1 cellular context compared by ENCODE assay signal in the genomic region with DNA sequence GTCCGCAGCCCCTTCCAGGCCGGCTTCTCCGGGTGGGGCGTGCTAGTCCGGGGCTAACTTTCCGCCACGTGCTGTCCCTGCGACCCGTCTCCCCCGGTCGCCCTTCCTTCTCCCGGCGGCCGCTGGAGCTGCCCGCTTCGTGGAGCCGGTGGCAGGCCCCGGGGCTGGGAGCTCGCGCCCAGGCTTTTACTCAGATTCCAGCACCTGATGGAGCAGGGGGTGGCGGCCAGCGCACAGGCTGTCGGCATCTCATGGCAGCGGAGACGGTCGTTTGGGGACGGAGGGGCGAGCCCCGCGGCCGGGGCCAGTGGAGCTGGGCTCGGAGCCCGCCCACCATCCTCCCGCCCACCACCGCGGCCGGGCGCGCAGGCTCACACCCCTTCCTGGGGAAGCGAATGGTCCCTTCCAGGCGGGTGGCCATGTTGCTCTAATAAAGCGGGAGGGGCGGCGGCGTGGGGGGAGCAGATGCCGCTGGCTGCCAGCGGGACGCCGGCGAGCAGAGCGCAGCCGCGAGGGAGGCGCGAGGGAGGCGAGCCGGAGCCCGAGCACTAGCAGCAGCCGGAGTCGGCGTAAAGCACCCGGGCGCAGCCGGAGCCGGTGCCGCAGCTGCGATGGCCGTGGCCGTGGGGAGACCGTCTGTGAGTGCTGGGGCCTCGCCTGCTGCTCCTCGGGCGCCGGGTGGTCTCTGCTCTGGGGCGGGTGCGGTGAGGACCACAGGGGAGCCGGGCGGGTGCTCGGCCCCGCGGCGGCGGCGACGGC.
TF ChIP-seq lines count a peak whose summit lies in the region.

A gene (plus strand): TSS at position 460 of the 759 bp plus-strand sequence. CDS start 152 bp downstream, at position 612.

TF ChIP-seq in HepG2, 621 proteins besides CTCF, POLR2A, EP300 and RAD21 (continued from another document and continues in another):
- TF ChIP-seq, protein P1, sequence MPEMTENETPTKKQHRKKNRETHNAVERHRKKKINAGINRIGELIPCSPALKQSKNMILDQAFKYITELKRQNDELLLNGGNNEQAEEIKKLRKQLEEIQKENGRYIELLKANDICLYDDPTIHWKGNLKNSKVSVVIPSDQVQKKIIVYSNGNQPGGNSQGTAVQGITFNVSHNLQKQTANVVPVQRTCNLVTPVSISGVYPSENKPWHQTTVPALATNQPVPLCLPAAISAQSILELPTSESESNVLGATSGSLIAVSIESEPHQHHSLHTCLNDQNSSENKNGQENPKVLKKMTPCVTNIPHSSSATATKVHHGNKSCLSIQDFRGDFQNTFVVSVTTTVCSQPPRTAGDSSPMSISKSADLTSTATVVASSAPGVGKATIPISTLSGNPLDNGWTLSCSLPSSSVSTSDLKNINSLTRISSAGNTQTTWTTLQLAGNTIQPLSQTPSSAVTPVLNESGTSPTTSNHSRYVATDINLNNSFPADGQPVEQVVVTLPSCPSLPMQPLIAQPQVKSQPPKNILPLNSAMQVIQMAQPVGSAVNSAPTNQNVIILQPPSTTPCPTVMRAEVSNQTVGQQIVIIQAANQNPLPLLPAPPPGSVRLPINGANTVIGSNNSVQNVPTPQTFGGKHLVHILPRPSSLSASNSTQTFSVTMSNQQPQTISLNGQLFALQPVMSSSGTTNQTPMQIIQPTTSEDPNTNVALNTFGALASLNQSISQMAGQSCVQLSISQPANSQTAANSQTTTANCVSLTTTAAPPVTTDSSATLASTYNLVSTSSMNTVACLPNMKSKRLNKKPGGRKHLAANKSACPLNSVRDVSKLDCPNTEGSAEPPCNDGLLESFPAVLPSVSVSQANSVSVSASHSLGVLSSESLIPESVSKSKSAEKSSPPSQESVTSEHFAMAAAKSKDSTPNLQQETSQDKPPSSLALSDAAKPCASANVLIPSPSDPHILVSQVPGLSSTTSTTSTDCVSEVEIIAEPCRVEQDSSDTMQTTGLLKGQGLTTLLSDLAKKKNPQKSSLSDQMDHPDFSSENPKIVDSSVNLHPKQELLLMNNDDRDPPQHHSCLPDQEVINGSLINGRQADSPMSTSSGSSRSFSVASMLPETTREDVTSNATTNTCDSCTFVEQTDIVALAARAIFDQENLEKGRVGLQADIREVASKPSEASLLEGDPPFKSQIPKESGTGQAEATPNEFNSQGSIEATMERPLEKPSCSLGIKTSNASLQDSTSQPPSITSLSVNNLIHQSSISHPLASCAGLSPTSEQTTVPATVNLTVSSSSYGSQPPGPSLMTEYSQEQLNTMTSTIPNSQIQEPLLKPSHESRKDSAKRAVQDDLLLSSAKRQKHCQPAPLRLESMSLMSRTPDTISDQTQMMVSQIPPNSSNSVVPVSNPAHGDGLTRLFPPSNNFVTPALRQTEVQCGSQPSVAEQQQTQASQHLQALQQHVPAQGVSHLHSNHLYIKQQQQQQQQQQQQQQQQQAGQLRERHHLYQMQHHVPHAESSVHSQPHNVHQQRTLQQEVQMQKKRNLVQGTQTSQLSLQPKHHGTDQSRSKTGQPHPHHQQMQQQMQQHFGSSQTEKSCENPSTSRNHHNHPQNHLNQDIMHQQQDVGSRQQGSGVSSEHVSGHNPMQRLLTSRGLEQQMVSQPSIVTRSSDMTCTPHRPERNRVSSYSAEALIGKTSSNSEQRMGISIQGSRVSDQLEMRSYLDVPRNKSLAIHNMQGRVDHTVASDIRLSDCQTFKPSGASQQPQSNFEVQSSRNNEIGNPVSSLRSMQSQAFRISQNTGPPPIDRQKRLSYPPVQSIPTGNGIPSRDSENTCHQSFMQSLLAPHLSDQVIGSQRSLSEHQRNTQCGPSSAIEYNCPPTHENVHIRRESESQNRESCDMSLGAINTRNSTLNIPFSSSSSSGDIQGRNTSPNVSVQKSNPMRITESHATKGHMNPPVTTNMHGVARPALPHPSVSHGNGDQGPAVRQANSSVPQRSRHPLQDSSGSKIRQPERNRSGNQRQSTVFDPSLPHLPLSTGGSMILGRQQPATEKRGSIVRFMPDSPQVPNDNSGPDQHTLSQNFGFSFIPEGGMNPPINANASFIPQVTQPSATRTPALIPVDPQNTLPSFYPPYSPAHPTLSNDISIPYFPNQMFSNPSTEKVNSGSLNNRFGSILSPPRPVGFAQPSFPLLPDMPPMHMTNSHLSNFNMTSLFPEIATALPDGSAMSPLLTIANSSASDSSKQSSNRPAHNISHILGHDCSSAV (CRISPR knock-in tag; IDR thresholded peaks at IDR 0.05; ENCODE audit: borderline replicate concordance), result 0 out of 2 replicates have a peak, but pooled peaks have one; percentile 12
- TF ChIP-seq ZFYVE20 (CRISPR knock-in tag; IDR thresholded peaks at IDR 0.05; ENCODE audit: borderline replicate concordance, low read depth) (no peak), MIXL1 (CRISPR knock-in tag; IDR thresholded peaks at IDR 0.05) (peak; percentile 46; the same call in 1 of the 2 replicates), ZNF652 (CRISPR knock-in tag; IDR thresholded peaks at IDR 0.05; ENCODE audit: borderline replicate concordance, low read depth) (no peak), PAX8 (CRISPR knock-in tag; IDR thresholded peaks at IDR 0.05; ENCODE audit: borderline replicate concordance) (no peak), YEATS4 (CRISPR knock-in tag; IDR thresholded peaks at IDR 0.05; ENCODE audit: borderline replicate concordance) (peak; percentile 82; the same call in 1 of the 2 replicates), ZNF570 (CRISPR knock-in tag; IDR thresholded peaks at IDR 0.05; ENCODE audit: borderline replicate concordance) (no peak), CREM (IDR thresholded peaks at IDR 0.05) (no peak), CREM (CRISPR knock-in tag; IDR thresholded peaks at IDR 0.05) (no peak), RFX5 (IDR thresholded peaks at IDR 0.05; ENCODE audit: low read depth, low read length) (no peak), CENPX (CRISPR knock-in tag; IDR thresholded peaks at IDR 0.05) (no peak), ZNF260 (CRISPR knock-in tag; IDR thresholded peaks at IDR 0.05; ENCODE audit: borderline replicate concordance, low read depth) (no peak), NFE2 (CRISPR knock-in tag; IDR thresholded peaks at IDR 0.05) (no peak), ZNF253 (CRISPR knock-in tag; IDR thresholded peaks at IDR 0.05; ENCODE audit: borderline replicate concordance) (no peak), ZNF547 (CRISPR knock-in tag; IDR thresholded peaks at IDR 0.05) (peak; percentile 89), NFATC3 (CRISPR knock-in tag; IDR thresholded peaks at IDR 0.05) (no peak), GPN1 (CRISPR knock-in tag; IDR thresholded peaks at IDR 0.05; ENCODE audit: borderline replicate concordance) (no peak), ZNF251 (CRISPR knock-in tag; IDR thresholded peaks at IDR 0.05) (no peak), ZNF256 (CRISPR knock-in tag; conservative IDR thresholded peaks at IDR 0.05) (no peak), GATAD1 (CRISPR knock-in tag; IDR thresholded peaks at IDR 0.05) (peak; percentile 56)
- TF ChIP-seq, protein P2, sequence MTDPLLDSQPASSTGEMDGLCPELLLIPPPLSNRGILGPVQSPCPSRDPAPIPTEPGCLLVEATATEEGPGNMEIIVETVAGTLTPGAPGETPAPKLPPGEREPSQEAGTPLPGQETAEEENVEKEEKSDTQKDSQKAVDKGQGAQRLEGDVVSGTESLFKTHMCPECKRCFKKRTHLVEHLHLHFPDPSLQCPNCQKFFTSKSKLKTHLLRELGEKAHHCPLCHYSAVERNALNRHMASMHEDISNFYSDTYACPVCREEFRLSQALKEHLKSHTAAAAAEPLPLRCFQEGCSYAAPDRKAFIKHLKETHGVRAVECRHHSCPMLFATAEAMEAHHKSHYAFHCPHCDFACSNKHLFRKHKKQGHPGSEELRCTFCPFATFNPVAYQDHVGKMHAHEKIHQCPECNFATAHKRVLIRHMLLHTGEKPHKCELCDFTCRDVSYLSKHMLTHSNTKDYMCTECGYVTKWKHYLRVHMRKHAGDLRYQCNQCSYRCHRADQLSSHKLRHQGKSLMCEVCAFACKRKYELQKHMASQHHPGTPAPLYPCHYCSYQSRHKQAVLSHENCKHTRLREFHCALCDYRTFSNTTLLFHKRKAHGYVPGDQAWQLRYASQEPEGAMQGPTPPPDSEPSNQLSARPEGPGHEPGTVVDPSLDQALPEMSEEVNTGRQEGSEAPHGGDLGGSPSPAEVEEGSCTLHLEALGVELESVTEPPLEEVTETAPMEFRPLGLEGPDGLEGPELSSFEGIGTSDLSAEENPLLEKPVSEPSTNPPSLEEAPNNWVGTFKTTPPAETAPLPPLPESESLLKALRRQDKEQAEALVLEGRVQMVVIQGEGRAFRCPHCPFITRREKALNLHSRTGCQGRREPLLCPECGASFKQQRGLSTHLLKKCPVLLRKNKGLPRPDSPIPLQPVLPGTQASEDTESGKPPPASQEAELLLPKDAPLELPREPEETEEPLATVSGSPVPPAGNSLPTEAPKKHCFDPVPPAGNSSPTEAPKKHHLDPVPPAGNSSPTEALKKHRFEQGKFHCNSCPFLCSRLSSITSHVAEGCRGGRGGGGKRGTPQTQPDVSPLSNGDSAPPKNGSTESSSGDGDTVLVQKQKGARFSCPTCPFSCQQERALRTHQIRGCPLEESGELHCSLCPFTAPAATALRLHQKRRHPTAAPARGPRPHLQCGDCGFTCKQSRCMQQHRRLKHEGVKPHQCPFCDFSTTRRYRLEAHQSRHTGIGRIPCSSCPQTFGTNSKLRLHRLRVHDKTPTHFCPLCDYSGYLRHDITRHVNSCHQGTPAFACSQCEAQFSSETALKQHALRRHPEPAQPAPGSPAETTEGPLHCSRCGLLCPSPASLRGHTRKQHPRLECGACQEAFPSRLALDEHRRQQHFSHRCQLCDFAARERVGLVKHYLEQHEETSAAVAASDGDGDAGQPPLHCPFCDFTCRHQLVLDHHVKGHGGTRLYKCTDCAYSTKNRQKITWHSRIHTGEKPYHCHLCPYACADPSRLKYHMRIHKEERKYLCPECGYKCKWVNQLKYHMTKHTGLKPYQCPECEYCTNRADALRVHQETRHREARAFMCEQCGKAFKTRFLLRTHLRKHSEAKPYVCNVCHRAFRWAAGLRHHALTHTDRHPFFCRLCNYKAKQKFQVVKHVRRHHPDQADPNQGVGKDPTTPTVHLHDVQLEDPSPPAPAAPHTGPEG (CRISPR knock-in tag; IDR thresholded peaks at IDR 0.05), result no peak; the same call in none of the 2 replicates
- TF ChIP-seq, protein P3, sequence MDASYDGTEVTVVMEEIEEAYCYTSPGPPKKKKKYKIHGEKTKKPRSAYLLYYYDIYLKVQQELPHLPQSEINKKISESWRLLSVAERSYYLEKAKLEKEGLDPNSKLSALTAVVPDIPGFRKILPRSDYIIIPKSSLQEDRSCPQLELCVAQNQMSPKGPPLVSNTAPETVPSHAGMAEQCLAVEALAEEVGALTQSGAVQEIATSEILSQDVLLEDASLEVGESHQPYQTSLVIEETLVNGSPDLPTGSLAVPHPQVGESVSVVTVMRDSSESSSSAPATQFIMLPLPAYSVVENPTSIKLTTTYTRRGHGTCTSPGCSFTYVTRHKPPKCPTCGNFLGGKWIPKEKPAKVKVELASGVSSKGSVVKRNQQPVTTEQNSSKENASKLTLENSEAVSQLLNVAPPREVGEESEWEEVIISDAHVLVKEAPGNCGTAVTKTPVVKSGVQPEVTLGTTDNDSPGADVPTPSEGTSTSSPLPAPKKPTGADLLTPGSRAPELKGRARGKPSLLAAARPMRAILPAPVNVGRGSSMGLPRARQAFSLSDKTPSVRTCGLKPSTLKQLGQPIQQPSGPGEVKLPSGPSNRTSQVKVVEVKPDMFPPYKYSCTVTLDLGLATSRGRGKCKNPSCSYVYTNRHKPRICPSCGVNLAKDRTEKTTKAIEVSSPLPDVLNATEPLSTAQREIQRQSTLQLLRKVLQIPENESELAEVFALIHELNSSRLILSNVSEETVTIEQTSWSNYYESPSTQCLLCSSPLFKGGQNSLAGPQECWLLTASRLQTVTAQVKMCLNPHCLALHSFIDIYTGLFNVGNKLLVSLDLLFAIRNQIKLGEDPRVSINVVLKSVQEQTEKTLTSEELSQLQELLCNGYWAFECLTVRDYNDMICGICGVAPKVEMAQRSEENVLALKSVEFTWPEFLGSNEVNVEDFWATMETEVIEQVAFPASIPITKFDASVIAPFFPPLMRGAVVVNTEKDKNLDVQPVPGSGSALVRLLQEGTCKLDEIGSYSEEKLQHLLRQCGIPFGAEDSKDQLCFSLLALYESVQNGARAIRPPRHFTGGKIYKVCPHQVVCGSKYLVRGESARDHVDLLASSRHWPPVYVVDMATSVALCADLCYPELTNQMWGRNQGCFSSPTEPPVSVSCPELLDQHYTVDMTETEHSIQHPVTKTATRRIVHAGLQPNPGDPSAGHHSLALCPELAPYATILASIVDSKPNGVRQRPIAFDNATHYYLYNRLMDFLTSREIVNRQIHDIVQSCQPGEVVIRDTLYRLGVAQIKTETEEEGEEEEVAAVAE (CRISPR knock-in tag; IDR thresholded peaks at IDR 0.05; ENCODE audit: borderline replicate concordance), result no peak
- TF ChIP-seq, protein P4, sequence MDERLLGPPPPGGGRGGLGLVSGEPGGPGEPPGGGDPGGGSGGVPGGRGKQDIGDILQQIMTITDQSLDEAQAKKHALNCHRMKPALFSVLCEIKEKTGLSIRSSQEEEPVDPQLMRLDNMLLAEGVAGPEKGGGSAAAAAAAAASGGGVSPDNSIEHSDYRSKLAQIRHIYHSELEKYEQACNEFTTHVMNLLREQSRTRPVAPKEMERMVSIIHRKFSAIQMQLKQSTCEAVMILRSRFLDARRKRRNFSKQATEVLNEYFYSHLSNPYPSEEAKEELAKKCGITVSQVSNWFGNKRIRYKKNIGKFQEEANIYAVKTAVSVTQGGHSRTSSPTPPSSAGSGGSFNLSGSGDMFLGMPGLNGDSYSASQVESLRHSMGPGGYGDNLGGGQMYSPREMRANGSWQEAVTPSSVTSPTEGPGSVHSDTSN (CRISPR knock-in tag; IDR thresholded peaks at IDR 0.05), result no peak
- TF ChIP-seq, protein P5, sequence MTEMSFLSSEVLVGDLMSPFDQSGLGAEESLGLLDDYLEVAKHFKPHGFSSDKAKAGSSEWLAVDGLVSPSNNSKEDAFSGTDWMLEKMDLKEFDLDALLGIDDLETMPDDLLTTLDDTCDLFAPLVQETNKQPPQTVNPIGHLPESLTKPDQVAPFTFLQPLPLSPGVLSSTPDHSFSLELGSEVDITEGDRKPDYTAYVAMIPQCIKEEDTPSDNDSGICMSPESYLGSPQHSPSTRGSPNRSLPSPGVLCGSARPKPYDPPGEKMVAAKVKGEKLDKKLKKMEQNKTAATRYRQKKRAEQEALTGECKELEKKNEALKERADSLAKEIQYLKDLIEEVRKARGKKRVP (CRISPR knock-in tag; IDR thresholded peaks at IDR 0.05), result peak in 1 of 2 experiments; percentile 71; a peak in 2 of 4 replicates
- TF ChIP-seq, protein P6, sequence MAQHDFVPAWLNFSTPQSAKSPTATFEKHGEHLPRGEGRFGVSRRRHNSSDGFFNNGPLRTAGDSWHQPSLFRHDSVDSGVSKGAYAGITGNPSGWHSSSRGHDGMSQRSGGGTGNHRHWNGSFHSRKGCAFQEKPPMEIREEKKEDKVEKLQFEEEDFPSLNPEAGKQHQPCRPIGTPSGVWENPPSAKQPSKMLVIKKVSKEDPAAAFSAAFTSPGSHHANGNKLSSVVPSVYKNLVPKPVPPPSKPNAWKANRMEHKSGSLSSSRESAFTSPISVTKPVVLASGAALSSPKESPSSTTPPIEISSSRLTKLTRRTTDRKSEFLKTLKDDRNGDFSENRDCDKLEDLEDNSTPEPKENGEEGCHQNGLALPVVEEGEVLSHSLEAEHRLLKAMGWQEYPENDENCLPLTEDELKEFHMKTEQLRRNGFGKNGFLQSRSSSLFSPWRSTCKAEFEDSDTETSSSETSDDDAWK (CRISPR knock-in tag; IDR thresholded peaks at IDR 0.05), result no peak
- TF ChIP-seq, protein P7, sequence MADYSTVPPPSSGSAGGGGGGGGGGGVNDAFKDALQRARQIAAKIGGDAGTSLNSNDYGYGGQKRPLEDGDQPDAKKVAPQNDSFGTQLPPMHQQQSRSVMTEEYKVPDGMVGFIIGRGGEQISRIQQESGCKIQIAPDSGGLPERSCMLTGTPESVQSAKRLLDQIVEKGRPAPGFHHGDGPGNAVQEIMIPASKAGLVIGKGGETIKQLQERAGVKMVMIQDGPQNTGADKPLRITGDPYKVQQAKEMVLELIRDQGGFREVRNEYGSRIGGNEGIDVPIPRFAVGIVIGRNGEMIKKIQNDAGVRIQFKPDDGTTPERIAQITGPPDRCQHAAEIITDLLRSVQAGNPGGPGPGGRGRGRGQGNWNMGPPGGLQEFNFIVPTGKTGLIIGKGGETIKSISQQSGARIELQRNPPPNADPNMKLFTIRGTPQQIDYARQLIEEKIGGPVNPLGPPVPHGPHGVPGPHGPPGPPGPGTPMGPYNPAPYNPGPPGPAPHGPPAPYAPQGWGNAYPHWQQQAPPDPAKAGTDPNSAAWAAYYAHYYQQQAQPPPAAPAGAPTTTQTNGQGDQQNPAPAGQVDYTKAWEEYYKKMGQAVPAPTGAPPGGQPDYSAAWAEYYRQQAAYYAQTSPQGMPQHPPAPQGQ (CRISPR knock-in tag; IDR thresholded peaks at IDR 0.05; ENCODE audit: borderline replicate concordance), result no peak
